Comparison of ENCODE assay signal across 8 cellular contexts in the genomic region with DNA sequence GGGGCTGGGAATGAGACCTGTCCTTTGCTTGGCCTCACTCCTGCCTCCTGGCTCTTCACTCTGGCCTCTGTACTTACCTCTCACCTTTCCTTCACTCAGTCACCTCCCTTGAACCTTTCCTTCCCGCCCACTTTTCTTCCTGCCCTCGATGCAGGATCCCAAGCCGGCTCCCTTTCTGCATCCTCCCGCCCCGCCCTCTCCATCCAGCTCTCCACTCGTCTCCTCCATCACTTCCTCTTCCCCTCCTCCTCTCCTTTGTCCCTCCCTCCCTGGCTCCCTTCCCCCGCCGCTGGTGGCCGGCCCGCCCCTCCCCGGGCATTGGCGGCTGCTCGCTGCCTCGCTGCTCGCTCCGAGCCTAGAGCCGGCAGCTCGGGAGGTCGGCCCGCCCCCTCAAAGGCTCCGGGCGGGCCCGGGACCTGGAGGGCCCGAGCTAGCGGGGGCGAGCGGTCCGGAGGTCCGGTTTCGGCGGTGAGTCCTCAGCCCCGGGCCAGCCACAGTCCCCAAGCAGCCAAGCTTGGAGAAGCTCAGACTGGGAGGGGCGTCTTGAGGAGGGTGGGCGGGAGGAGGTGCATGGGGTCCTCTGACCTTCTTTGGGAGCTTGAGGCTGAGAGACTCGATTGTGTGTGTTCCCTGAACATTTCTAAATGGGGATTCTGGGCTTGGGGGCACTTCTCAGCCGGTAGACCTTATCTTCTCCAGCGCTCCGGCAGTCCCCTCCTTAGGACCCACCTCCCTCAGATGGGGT. TPM values are rescaled to one million over a fixed set of nuclear protein-coding genes. Genes with fewer than 3 reads are reported as not detected.
DNase-seq lines count a peak whose midpoint lies in the region; ATAC-seq, FAIRE-seq and TF ChIP-seq lines count a peak whose summit lies in the region.

No MANE protein-coding gene starts in this region.

- H3K36me3 ChIP-seq in SJCRH30: no peaks in the 10 kb centered on the region; the same call in 1 of the 2 replicates
- peaks cover 4% of the 10 kb centered on the region for H3K36me3 ChIP-seq in bronchial epithelial cell (ENCODE audit: control insufficient read depth, insufficient read depth, low read length)
- no peaks in the 10 kb centered on the region for H3K36me3 ChIP-seq in iPS-15b (ENCODE audit: control insufficient read depth, insufficient read depth, low read length)

- FAIRE-seq in bronchial epithelial cell (lab: Jason Lieb, UNC): no peak

- H3K9me3 ChIP-seq in SJCRH30 (replicated peaks): no peaks in the 10 kb centered on the region
- no peaks in the 10 kb centered on the region for H3K9me3 ChIP-seq in iPS-15b (ENCODE audit: control insufficient read depth, insufficient read depth, low read length)

- no peak for TF ChIP-seq POLR2A in GM18505 (IDR thresholded peaks at IDR 0.05; ENCODE audit: borderline replicate concordance, extremely low read depth, insufficient read depth, insufficient read length)

- H3K4me3 ChIP-seq in SJCRH30: peak overlapping the region; percentile 74
- peak overlapping the region; percentile 55 for H3K4me3 ChIP-seq in bronchial epithelial cell (ENCODE audit: low read depth, low read length)
- peak overlapping the region; percentile 60 for H3K4me3 ChIP-seq in iPS-15b (ENCODE audit: low read depth, low read length)

- peak overlapping the region; percentile 61 for H3K9ac ChIP-seq in iPS-15b (ENCODE audit: low read depth, low read length)

- no peak for TF ChIP-seq CTCF in bronchial epithelial cell (IDR thresholded peaks at IDR 0.05; ENCODE audit: insufficient read depth, low read length, severe bottlenecking)

- DNase-seq in DMS79 (lab: John Stamatoyannopoulos, UW): peak; percentile 88
- peak; percentile 95 for DNase-seq in NCI-H1105 (lab: John Stamatoyannopoulos, UW)
- DNase-seq in SJCRH30: peak; percentile 88 to 89
- DNase-seq in bronchial epithelial cell (ENCODE audit: low read depth): peak; percentile 80
- DNase-seq in renal cortical epithelial cell (ENCODE audit: low read depth): peak; percentile 71

- peak overlapping the region; percentile 85 for H3K27ac ChIP-seq in SJCRH30

- H3K27me3 ChIP-seq in SJCRH30 (no peaks in the 10 kb centered on the region), bronchial epithelial cell (ENCODE audit: control insufficient read depth, insufficient read depth, low read length) (no peaks in the 10 kb centered on the region), iPS-15b (ENCODE audit: control insufficient read depth, insufficient read depth, low read length) (no peaks in the 10 kb centered on the region)

- H3K4me1 ChIP-seq in SJCRH30 (peaks cover 30% of the 10 kb centered on the region), iPS-15b (ENCODE audit: control insufficient read depth, insufficient read depth, low read length) (peaks cover 20% of the 10 kb centered on the region)

- ATAC-seq in GM18505 (IDR thresholded peaks at IDR 0.05; ENCODE audit: unreplicated experiment): no peak
- ATAC-seq in GM21825 (IDR thresholded peaks at IDR 0.05; ENCODE audit: unreplicated experiment): no peak

RNA-seq across cellular contexts. Expression of gene PHLDB1, which starts 13.8 kb away (rescaled TPM):
- 19.1 and 21.6 TPM in 2 replicates for total RNA-seq in SJCRH30 (2014; rRNA removed; shearing (Covaris generic))
- total RNA-seq in bronchial epithelial cell: 13.3 and 22.6 TPM in 2 replicates
- 66.9 and 212 TPM in 2 replicates for total RNA-seq in renal cortical epithelial cell

RNA-seq across cellular contexts. Expression of gene ARCN1, which starts 49.0 kb away (rescaled TPM):
- 135 and 143 TPM in 2 replicates for total RNA-seq in SJCRH30 (2014; rRNA removed; shearing (Covaris generic))
- total RNA-seq in bronchial epithelial cell (66.7 and 79.2 TPM in 2 replicates), renal cortical epithelial cell (141 and 179 TPM in 2 replicates)

RNA-seq across cellular contexts. Expression of gene IFT46, which starts 55.5 kb away (rescaled TPM):
- total RNA-seq in SJCRH30 (2014; rRNA removed; shearing (Covaris generic)): 16.0 and 17.2 TPM in 2 replicates
- 19.8 and 21.3 TPM in 2 replicates for total RNA-seq in bronchial epithelial cell
- 23.1 and 24.7 TPM in 2 replicates for total RNA-seq in renal cortical epithelial cell

RNA-seq across cellular contexts. Expression of gene TREH, which starts 58.2 kb away (rescaled TPM):
- not detected in 2 replicates for total RNA-seq in SJCRH30 (2014; rRNA removed; shearing (Covaris generic))
- not detected in 2 replicates for total RNA-seq in bronchial epithelial cell
- total RNA-seq in renal cortical epithelial cell: not detected in 2 replicates
